In genomic region chr9:135797507-135798302, GRCh38 we compare ENCODE assay signal across 8 cellular contexts.
DNase-seq lines count a peak whose midpoint lies in the region; ATAC-seq, FAIRE-seq and TF ChIP-seq lines count a peak whose summit lies in the region.

No MANE protein-coding gene starts in this region.

- no peaks in the 10 kb centered on the region for H3K36me3 ChIP-seq in BJ (ENCODE audit: control insufficient read depth, insufficient read depth, low read length)
- H3K36me3 ChIP-seq in RWPE2 (ENCODE audit: low read depth): no peaks in the 10 kb centered on the region
- H3K36me3 ChIP-seq in liver (ENCODE audit: control insufficient read depth in 4 of 4, insufficient read depth in 3 of 4, low read depth in 1 of 4, low read length in 3 of 4): no peaks in the 10 kb centered on the region
- no peaks in the 10 kb centered on the region for H3K36me3 ChIP-seq in upper lobe of left lung

- TF ChIP-seq CTCF in BJ (IDR thresholded peaks at IDR 0.05; ENCODE audit: insufficient read depth, low read depth, low read length): peak; percentile 88
- TF ChIP-seq CTCF in RWPE2 (IDR thresholded peaks at IDR 0.05; ENCODE audit: poor library complexity, severe bottlenecking): peak; percentile 61
- TF ChIP-seq CTCF in liver (IDR thresholded peaks at IDR 0.05; ENCODE audit: low read depth, low read length, missing input control): peak; percentile 27
- TF ChIP-seq CTCF in upper lobe of left lung (IDR thresholded peaks at IDR 0.05): peak in 5 of 6 experiments; percentile 38 to 43 (median 42)

- no peaks in the 10 kb centered on the region for H3K4me1 ChIP-seq in RWPE2 (ENCODE audit: insufficient read depth, poor library complexity, severe bottlenecking)
- H3K4me1 ChIP-seq in liver (ENCODE audit: control insufficient read depth in 4 of 4, insufficient read depth in 4 of 4, low read length in 3 of 4): no peaks in the 10 kb centered on the region
- H3K4me1 ChIP-seq in upper lobe of left lung: peaks cover 0 to 10% (median 6%) of the 10 kb centered on the region in 4 donors

- TF ChIP-seq RAD21 in liver (IDR thresholded peaks at IDR 0.05): no peak

- H3K9me3 ChIP-seq in RWPE2 (ENCODE audit: severe bottlenecking): no peaks in the 10 kb centered on the region
- H3K9me3 ChIP-seq in liver (ENCODE audit: control insufficient read depth in 4 of 4, low read length in 3 of 4): no peaks in the 10 kb centered on the region
- no peaks in the 10 kb centered on the region for H3K9me3 ChIP-seq in upper lobe of left lung

- no peak for TF ChIP-seq EP300 in upper lobe of left lung (IDR thresholded peaks at IDR 0.05)

- CTCF ChIA-PET in BJ (lab: Yijun Ruan, JAX): interaction anchor here (0.6 to 2.4 kb wide), 17 partner anchors 8 to 787 kb away, joined by 3 to 15 read pairs (median 4); no protein-coding TSS in a partner anchor

- peak; percentile 83 for FAIRE-seq in H54 (lab: Jason Lieb, UNC)

- DNase-seq in BJ (ENCODE audit: low read depth) (no peak), H54 (ENCODE audit: insufficient read length, low spot score) (peak; percentile 95), RWPE2 (ENCODE audit: low spot score) (no peak), cerebellar cortex (ENCODE audit: low spot score) (peak; percentile 40), upper lobe of left lung (peak in 1 of 2 donors; percentile 54), LoVo (ENCODE audit: low spot score) (no peak)

- no peak overlapping the region for H3K27ac ChIP-seq in RWPE2 (ENCODE audit: poor library complexity, severe bottlenecking)
- no peak overlapping the region for H3K27ac ChIP-seq in liver (ENCODE audit: low read depth in 1 of 2, low read length in 2 of 2)
- no peak overlapping the region for H3K27ac ChIP-seq in upper lobe of left lung

- POLR2A ChIA-PET in BJ (lab: Charles Lee): no interaction called here

- TF ChIP-seq POLR2A in H54 (IDR thresholded peaks at IDR 0.05; ENCODE audit: low read depth, low read length) (no peak), upper lobe of left lung (IDR thresholded peaks at IDR 0.05) (no peak)

- H3K4me3 ChIP-seq in BJ (ENCODE audit: low read depth, low read length): no peak overlapping the region
- H3K4me3 ChIP-seq in RWPE2 (ENCODE audit: severe bottlenecking): no peak overlapping the region
- H3K4me3 ChIP-seq in liver (ENCODE audit: low read depth in 1 of 3, low read length in 3 of 3): no peak overlapping the region
- no peak overlapping the region for H3K4me3 ChIP-seq in upper lobe of left lung

- whole genome bisulfite sequencing in liver: 43% methylated on average over 24 of the region's 24 CpGs
- 28 to 29% methylated on average over 18 to 20 of the region's 24 CpGs for WGBS in upper lobe of left lung, 2 donors

- H3K27me3 ChIP-seq in BJ (ENCODE audit: control insufficient read depth, insufficient read depth, low read length): no peaks in the 10 kb centered on the region; the same call in 1 of the 2 replicates
- no peaks in the 10 kb centered on the region for H3K27me3 ChIP-seq in RWPE2 (ENCODE audit: insufficient read depth, poor library complexity, severe bottlenecking)
- no peaks in the 10 kb centered on the region for H3K27me3 ChIP-seq in liver (ENCODE audit: control insufficient read depth in 4 of 4, insufficient read depth in 4 of 4, low read length in 3 of 4)
- no peaks in the 10 kb centered on the region for H3K27me3 ChIP-seq in upper lobe of left lung

- peak; percentile 40; the same call in 2 of the 3 replicates for ATAC-seq in RWPE2 (ENCODE audit: low read depth)
- ATAC-seq in upper lobe of left lung (ENCODE audit: low FRiP score in 2 of 2): peak; percentile 25 to 38
- ATAC-seq in HG03432 (IDR thresholded peaks at IDR 0.05; ENCODE audit: unreplicated experiment): no peak

- no peak overlapping the region for H3K9ac ChIP-seq in liver (ENCODE audit: low read depth in 1 of 2, low read length in 2 of 2)

TF ChIP-seq in liver, 16 proteins besides CTCF, POLR2A, EP300 and RAD21:
- TF ChIP-seq EGR1 (IDR thresholded peaks at IDR 0.05; ENCODE audit: low read depth in 2 of 2) (no peak), NR2F2 (IDR thresholded peaks at IDR 0.05) (peak; percentile 51), FOXA1 (IDR thresholded peaks at IDR 0.05) (no peak), ZBTB33 (IDR thresholded peaks at IDR 0.05) (no peak), YY1 (IDR thresholded peaks at IDR 0.05) (no peak)

Comparison
In these comparisons a context has a peak if more than half of its experiments do, and no peak if none do; other contexts are left out.
1. DNase-seq: peak in H54 (single experiment) and cerebellar cortex (single experiment); none in BJ (single experiment), RWPE2 (single experiment) and LoVo (single experiment).
2. CTCF ChIP-seq: peak in every context shown above with its lines; median percentile 88 in BJ; 61 in RWPE2; 42 in upper lobe of left lung; 27 in liver.